Comparison of ENCODE assay signal across 22 cellular contexts in genomic region chr1:70334436-70334835, GRCh38. TPM values are rescaled to one million over a fixed set of nuclear protein-coding genes. Genes with fewer than 3 reads are reported as not detected.
DNase-seq lines count a peak whose midpoint lies in the region; ATAC-seq, FAIRE-seq and TF ChIP-seq lines count a peak whose summit lies in the region.
"Had no signal": no experiment of that assay in that cellular context is flagged by ENCODE, and none has a peak within 500 bp of the region (broad histone marks: within the 10 kb centered on the region; RNA-seq: fewer than 3 reads in every experiment).

No MANE protein-coding gene starts in this region.

- H3K9me1 ChIP-seq in IMR-90 (ENCODE audit: insufficient read depth, low read length), result no peaks in the 10 kb centered on the region

- H2BK20ac ChIP-seq in IMR-90 (ENCODE audit: low read depth, low read length), result no peak overlapping the region
- H2BK20ac ChIP-seq in H1 (ENCODE audit: low read length), result no peak overlapping the region

- H3K4me1 Mint-ChIP-seq in stimulated activated naive CD8-positive, alpha-beta T cell treated with anti-CD3 and anti-CD28 coated beads, Interleukin-15, amount 100 ng/mL, for 72 hours, result peaks cover 5% of the 10 kb centered on the region

- no peak overlapping the region for H2BK120ac ChIP-seq in IMR-90 (ENCODE audit: low read depth, low read length)
- no peak overlapping the region for H2BK120ac ChIP-seq in H1 (replicated peaks; ENCODE audit: low read depth, low read length)

- no peak overlapping the region for H3K4me3 Mint-ChIP-seq in stimulated activated naive CD8-positive, alpha-beta T cell treated with anti-CD3 and anti-CD28 coated beads, Interleukin-15, amount 100 ng/mL, for 72 hours
- H3K4me3 Mint-ChIP-seq: CD4-positive, alpha-beta T cell; IgD-negative memory B cell had no signal

- H3K36me3 ChIP-seq in IMR-90 (ENCODE audit: control insufficient read depth, insufficient read depth, low read length), result peaks cover 12% of the 10 kb centered on the region
- peaks cover 0 to 4% (median 2%) of the 10 kb centered on the region in 4 experiments; a peak in 2 of 8 replicates for H3K36me3 ChIP-seq in H1 (ENCODE audit: control insufficient read depth in 2 of 4, insufficient read depth in 4 of 4, low read length in 3 of 4)

- no peaks in the 10 kb centered on the region for H3K27me3 Mint-ChIP-seq in stimulated activated naive CD8-positive, alpha-beta T cell treated with anti-CD3 and anti-CD28 coated beads, Interleukin-15, amount 100 ng/mL, for 72 hours
- H3K27me3 Mint-ChIP-seq: CD4-positive, alpha-beta T cell; IgD-negative memory B cell had no signal

- TF ChIP-seq RAD21 in IMR-90 (IDR thresholded peaks at IDR 0.05; ENCODE audit: low read length), result no peak
- TF ChIP-seq RAD21 in H1 (IDR thresholded peaks at IDR 0.05 in 1 of 2, conservative IDR thresholded peaks at IDR 0.05 in 1 of 2; ENCODE audit: low read depth in 2 of 2, low read length in 2 of 2), result no peak

- no peaks in the 10 kb centered on the region for H3K9me3 ChIP-seq in IMR-90 (ENCODE audit: control insufficient read depth, insufficient read depth, low read length)
- H3K9me3 ChIP-seq in H1 (ENCODE audit: insufficient read depth in 2 of 2, low read depth in 1 of 2, low read length in 1 of 2), result no peaks in the 10 kb centered on the region
- H3K9me3 ChIP-seq: Caco-2 had no signal

- H2BK5ac ChIP-seq in IMR-90 (ENCODE audit: low read depth, low read length, poor library complexity, severe bottlenecking) (no peak overlapping the region), H1 (ENCODE audit: low read depth, low read length) (no peak overlapping the region)

- H4K5ac ChIP-seq in IMR-90 (ENCODE audit: low read depth, low read length) (no peak overlapping the region), H1 (ENCODE audit: insufficient read length, low read depth, low read length) (no peak overlapping the region)

- no CpG with 5 or more reads among the region's 9 CpGs for WGBS in IMR-90 (ENCODE audit: extremely low coverage in 2 of 2, insufficient read length in 1 of 2), 2 experiments
- 96% methylated on average over 9 of the region's 9 CpGs; no CpG with 5 or more reads in 1 of the 2 experiments for WGBS in H1 (ENCODE audit: extremely low coverage in 1 of 2, insufficient coverage in 1 of 2, insufficient read length in 1 of 2, insufficient replicate concordance in 2 of 2, low coverage in 1 of 2, low lambda C conversion rate in 2 of 2, missing lambda C conversion rate in 1 of 2), 2 experiments

- TF ChIP-seq POLR2A in IMR-90 (IDR thresholded peaks at IDR 0.05; ENCODE audit: low read depth, low read length), result no peak
- TF ChIP-seq POLR2A in H1 (IDR thresholded peaks at IDR 0.05; ENCODE audit: control extremely low read depth in 1 of 2, low read depth in 2 of 2, low read length in 2 of 2), result no peak

- no peak for DNase-seq in stimulated activated naive CD8-positive, alpha-beta T cell treated with anti-CD3 and anti-CD28 coated beads, Interleukin-15, amount 100 ng/mL, for 72 hours
- no peak for DNase-seq in stimulated activated naive CD8-positive, alpha-beta T cell treated with anti-CD3 and anti-CD28 coated beads, Interleukin-15, Interleukin-2, amounts not matched to agents 100 U/mL and 50 U/mL, for 24 hours
- DNase-seq in IMR-90 (no peak), H1 (ENCODE audit: low read depth in 1 of 2, low spot score in 2 of 2) (no peak), DMS153 (lab: John Stamatoyannopoulos, UW) (no peak), RKO (ENCODE audit: low spot score) (no peak)
- DNase-seq: AML-193; Caco-2; CD4-positive, alpha-beta T cell; DND-41; EL; GM23248; H7; Kasumi-1; KG1 had no signal

- H3K79me2 ChIP-seq in H1 (ENCODE audit: control insufficient read depth in 1 of 2, insufficient read depth in 2 of 2, low read length in 2 of 2), result peaks cover 0 to 46% of the 10 kb centered on the region in 2 experiments; a peak in 2 of 4 replicates

- ATAC-seq in stimulated activated naive CD8-positive, alpha-beta T cell treated with anti-CD3 and anti-CD28 coated beads, Interleukin-15, amount 100 ng/mL, for 72 hours, result no peak
- no peak for ATAC-seq in stimulated activated naive CD8-positive, alpha-beta T cell treated with anti-CD3 and anti-CD28 coated beads, Interleukin-15, Interleukin-2, amounts not matched to agents 100 U/mL and 50 U/mL, for 24 hours
- ATAC-seq in IMR-90 (ENCODE audit: low read depth) (no peak), HG02852 (IDR thresholded peaks at IDR 0.05; ENCODE audit: unreplicated experiment) (no peak)
- ATAC-seq: GM12878 had no signal

- H3K27ac Mint-ChIP-seq in stimulated activated naive CD8-positive, alpha-beta T cell treated with anti-CD3 and anti-CD28 coated beads, Interleukin-15, amount 100 ng/mL, for 72 hours, result peak overlapping the region; percentile 33 to 42
- H3K27ac Mint-ChIP-seq: CD4-positive, alpha-beta T cell; IgD-negative memory B cell had no signal

- no TSS peak for BruUV-seq in IMR-90 (replicated peaks; lab: Mats Ljungman, UMichigan)

- no peak overlapping the region for H4K91ac ChIP-seq in IMR-90 (ENCODE audit: insufficient read depth, low read depth, low read length)
- H4K91ac ChIP-seq in H1 (replicated peaks; ENCODE audit: insufficient read length, low read length), result no peak overlapping the region

- FAIRE-seq in H1 (lab: Jason Lieb, UNC), result no peak
- FAIRE-seq: A204.1, D721Med, GM12878 had no signal

- H3K4me1 ChIP-seq in IMR-90 (ENCODE audit: control insufficient read depth, insufficient read depth, low read length) (no peaks in the 10 kb centered on the region; the same call in 1 of the 2 replicates), H1 (replicated peaks in 1 of 4; ENCODE audit: control insufficient read depth in 3 of 4, insufficient read depth in 4 of 4, low read length in 3 of 4) (no peaks in the 10 kb centered on the region)

- POLR2A ChIA-PET in IMR-90 (lab: Charles Lee; ENCODE audit: unreplicated experiment) (no interaction called here), H1 (lab: Charles Lee; ENCODE audit: partially characterized antibody) (interaction anchor here (1.5 kb wide), 1 partner anchor 76 kb away, joined by 6 read pairs; the partner anchor contains the start of gene CTH)

- intact Hi-C loops in IMR-90 (cut with micrococcal nuclease), result no loop called here

- H2AFZ ChIP-seq in IMR-90 (replicated peaks; ENCODE audit: low read length, poor library complexity) (no peak overlapping the region), H1 (ENCODE audit: low read length) (no peak overlapping the region)
- H2AFZ ChIP-seq: GM23248 had no signal

- H3K4me2 ChIP-seq in IMR-90 (ENCODE audit: low read depth, low read length) (no peak overlapping the region), H1 (ENCODE audit: insufficient read depth in 1 of 2, low read depth in 2 of 2, low read length in 2 of 2) (no peak overlapping the region)

- H3K9me3 Mint-ChIP-seq in stimulated activated naive CD8-positive, alpha-beta T cell treated with anti-CD3 and anti-CD28 coated beads, Interleukin-15, amount 100 ng/mL, for 72 hours, result no peaks in the 10 kb centered on the region
- H3K9me3 Mint-ChIP-seq: CD4-positive, alpha-beta T cell; IgD-negative memory B cell had no signal

- H4K8ac ChIP-seq in IMR-90 (ENCODE audit: low read depth in 2 of 2, low read length in 2 of 2) (no peak overlapping the region), H1 (ENCODE audit: extremely low read depth, insufficient read depth, low read length) (peak overlapping the region; percentile 51)

- H2AK5ac ChIP-seq in IMR-90 (ENCODE audit: low read depth, low read length) (no peak overlapping the region), H1 (ENCODE audit: low read depth, low read length) (no peak overlapping the region)

- H3K14ac ChIP-seq in IMR-90 (replicated peaks; ENCODE audit: low read depth, low read length) (no peak overlapping the region), H1 (ENCODE audit: insufficient read length) (no peak overlapping the region)

- H3K56ac ChIP-seq in IMR-90 (ENCODE audit: extremely low read depth, insufficient read depth, low read length) (no peak overlapping the region), H1 (replicated peaks; ENCODE audit: insufficient read length, low read depth, low read length) (no peak overlapping the region)

- H2BK12ac ChIP-seq in H1 (ENCODE audit: low read depth, low read length), result no peak overlapping the region

- H4K20me1 ChIP-seq in IMR-90 (ENCODE audit: insufficient read depth, low read length) (peaks cover 5% of the 10 kb centered on the region; the same call in 1 of the 2 replicates), H1 (replicated peaks in 1 of 2; ENCODE audit: control insufficient read depth in 1 of 2, insufficient read depth in 2 of 2, low read length in 2 of 2) (peaks cover 0 to 3% of the 10 kb centered on the region in 2 experiments)

- H3K27me3 ChIP-seq in IMR-90 (ENCODE audit: control insufficient read depth, insufficient read depth, low read length), result no peaks in the 10 kb centered on the region
- H3K27me3 ChIP-seq in H1 (replicated peaks in 1 of 4; ENCODE audit: control insufficient read depth in 3 of 4, extremely low read depth in 1 of 4, insufficient read depth in 3 of 4, low read length in 3 of 4), result no peaks in the 10 kb centered on the region

- no peak for TF ChIP-seq EP300 in H1 (IDR thresholded peaks at IDR 0.05; ENCODE audit: borderline replicate concordance in 1 of 2, low read depth in 2 of 2, low read length in 2 of 2)

- no peak overlapping the region for H3K4me3 ChIP-seq in IMR-90 (ENCODE audit: insufficient read depth, low read depth, low read length)
- no peak overlapping the region for H3K4me3 ChIP-seq in H1 (ENCODE audit: extremely low read depth in 1 of 4, insufficient read depth in 2 of 4, low read depth in 3 of 4, low read length in 4 of 4)
- H3K4me3 ChIP-seq: GM12878, GM23248 had no signal

- H3K23ac ChIP-seq in IMR-90 (ENCODE audit: low read depth, low read length) (no peak overlapping the region), H1 (ENCODE audit: insufficient read length) (no peak overlapping the region)

- H2BK15ac ChIP-seq in IMR-90 (ENCODE audit: low read depth, low read length) (no peak overlapping the region), H1 (ENCODE audit: low read length) (no peak overlapping the region)

- no peaks in the 10 kb centered on the region for H3K23me2 ChIP-seq in H1 (ENCODE audit: low read depth, low read length)

- H2AK9ac ChIP-seq in IMR-90 (replicated peaks; ENCODE audit: low read depth, low read length, poor library complexity), result no peak overlapping the region

- TF ChIP-seq CTCF in IMR-90 (conservative IDR thresholded peaks at IDR 0.05; ENCODE audit: low read depth, low read length), result no peak
- no peak for TF ChIP-seq CTCF in H1 (IDR thresholded peaks at IDR 0.05; ENCODE audit: control extremely low read depth in 1 of 3, insufficient read depth in 1 of 3, low read depth in 1 of 3, low read length in 3 of 3)

- in situ Hi-C loops in IMR-90 (cut with MboI; ENCODE audit: low sequenced_read_pairs), result no loop called here

- no peak overlapping the region for H3K18ac ChIP-seq in IMR-90 (ENCODE audit: low read depth, low read length)
- no peak overlapping the region for H3K18ac ChIP-seq in H1 (ENCODE audit: extremely low read depth, low read length)

- H3K27ac ChIP-seq in IMR-90 (ENCODE audit: insufficient read depth, low read length) (no peak overlapping the region), H1 (ENCODE audit: low read depth, low read length) (no peak overlapping the region)
- H3K27ac ChIP-seq: C4-2B, GM23248, HL-60 had no signal

- H3K9ac ChIP-seq in IMR-90 (ENCODE audit: low read depth, low read length), result no peak overlapping the region
- H3K9ac ChIP-seq in H1 (replicated peaks in 1 of 4; ENCODE audit: extremely low read depth in 1 of 4, low read depth in 3 of 4, low read length in 3 of 4), result no peak overlapping the region
- H3K9ac ChIP-seq: GM23248 had no signal

- H3K4ac ChIP-seq in IMR-90 (ENCODE audit: low read depth, low read length) (no peak overlapping the region), H1 (replicated peaks; ENCODE audit: insufficient read length, low read depth, low read length) (no peak overlapping the region)

- dilution Hi-C loops in IMR-90 (cut with HindIII; ENCODE audit: low sequenced_read_pairs, unreplicated experiment), result no loop called here

- peaks cover 22 to 48% of the 10 kb centered on the region in 2 experiments for H3K79me1 ChIP-seq in IMR-90 (ENCODE audit: low read depth in 1 of 2, low read length in 2 of 2)
- no peaks in the 10 kb centered on the region for H3K79me1 ChIP-seq in H1 (ENCODE audit: low read depth, low read length)

- CTCF ChIA-PET in IMR-90 (lab: Yijun Ruan, JAX), result no interaction called here
- CTCF ChIA-PET in H1 (lab: Charles Lee; ENCODE audit: partially characterized antibody), result interaction anchor here (0.7 kb wide), 1 partner anchor 277 kb away, joined by 3 read pairs; no protein-coding TSS in a partner anchor

RNA-seq across cellular contexts. Expression of gene ANKRD13C, which starts 20.1 kb away (rescaled TPM):
- total RNA-seq in IMR-90 (2012; rRNA removed), result 10.9 and 18.9 TPM in 2 replicates
- 8.3 and 8.5 TPM in 2 replicates for polyA plus RNA-seq in IMR-90 (2012; rRNA removed)
- 3.2 and 3.6 TPM in 2 replicates for polyA plus RNA-seq in IMR-90 (2012; cell fraction: cytosol; rRNA removed)
- 5.0 and 5.1 TPM in 2 replicates for polyA plus RNA-seq in IMR-90 (2012; cell fraction: nucleus; rRNA removed; ENCODE audit: low replicate concordance)
- 20.9 and 21.7 TPM in 2 replicates for total RNA-seq in H1 (2021; fragmentation: NEBNext Ultra II Directional; extraction: Animal tissue kit (Norgen Biotek cat#: 25700))
- 4.8 and 5.1 TPM in 2 replicates for polyA plus RNA-seq in H1 (2011; rRNA removed)
- polyA plus RNA-seq in H1 (2011; cell fraction: cytosol; rRNA removed), result 8.2 TPM
- 11.0 TPM for polyA plus RNA-seq in H1 (2011; cell fraction: nucleus; rRNA removed)
- polyA plus RNA-seq in H1 (2012, experiment 1 of 2), result 5.5 to 10.5 TPM (median 6.3 TPM) in 4 replicates
- 1.4 TPM for polyA plus RNA-seq in H1 (2012, experiment 2 of 2)
- polyA plus RNA-seq in H1 (2013, experiment 1 of 2), result 14.8 TPM
- polyA plus RNA-seq in H1 (2013, experiment 2 of 2), result 16.1 TPM
- 10.2 and 11.2 TPM in 2 replicates for polyA minus RNA-seq in H1 (2011; rRNA and poly(A)+ RNA removed)
- polyA minus RNA-seq in H1 (2011; cell fraction: cytosol; rRNA and poly(A)+ RNA removed), result 15.3 TPM
- 57.8 TPM for polyA minus RNA-seq in H1 (2011; cell fraction: nucleus; rRNA and poly(A)+ RNA removed)
